ENCODE assay signal across 1 cellular context in the genomic region with DNA sequence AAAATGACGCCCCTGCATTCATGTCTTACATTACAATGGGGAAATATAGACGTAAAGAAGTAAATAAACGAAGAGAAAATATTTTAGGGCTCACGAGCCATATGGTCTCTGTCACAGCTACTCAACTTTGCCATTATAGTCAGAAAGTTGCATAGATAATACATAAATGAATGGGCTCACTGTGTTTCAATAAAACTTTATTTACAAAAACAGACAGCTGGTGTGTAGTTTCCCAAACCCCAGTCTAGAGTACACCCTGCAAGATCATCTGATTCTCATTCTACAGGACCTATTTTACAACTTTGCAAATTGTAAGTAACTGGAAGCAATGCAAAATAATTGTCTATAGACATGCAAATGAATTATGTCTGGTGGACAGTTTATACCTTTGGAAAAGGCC.
TF ChIP-seq lines count a peak whose summit lies in the region.

No MANE protein-coding gene starts in this region.

TF ChIP-seq in HepG2, 621 proteins besides CTCF, POLR2A, EP300 and RAD21 (continued from another document):
- TF ChIP-seq, protein P1, sequence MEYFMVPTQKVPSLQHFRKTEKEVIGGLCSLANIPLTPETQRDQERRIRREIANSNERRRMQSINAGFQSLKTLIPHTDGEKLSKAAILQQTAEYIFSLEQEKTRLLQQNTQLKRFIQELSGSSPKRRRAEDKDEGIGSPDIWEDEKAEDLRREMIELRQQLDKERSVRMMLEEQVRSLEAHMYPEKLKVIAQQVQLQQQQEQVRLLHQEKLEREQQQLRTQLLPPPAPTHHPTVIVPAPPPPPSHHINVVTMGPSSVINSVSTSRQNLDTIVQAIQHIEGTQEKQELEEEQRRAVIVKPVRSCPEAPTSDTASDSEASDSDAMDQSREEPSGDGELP (IDR thresholded peaks at IDR 0.05; ENCODE audit: borderline replicate concordance, low read depth): no peak
- no peak for TF ChIP-seq ZNF839 (CRISPR knock-in tag; IDR thresholded peaks at IDR 0.05; ENCODE audit: borderline replicate concordance)
